Comparison of ENCODE assay signal across 2 cellular contexts in the genomic region with DNA sequence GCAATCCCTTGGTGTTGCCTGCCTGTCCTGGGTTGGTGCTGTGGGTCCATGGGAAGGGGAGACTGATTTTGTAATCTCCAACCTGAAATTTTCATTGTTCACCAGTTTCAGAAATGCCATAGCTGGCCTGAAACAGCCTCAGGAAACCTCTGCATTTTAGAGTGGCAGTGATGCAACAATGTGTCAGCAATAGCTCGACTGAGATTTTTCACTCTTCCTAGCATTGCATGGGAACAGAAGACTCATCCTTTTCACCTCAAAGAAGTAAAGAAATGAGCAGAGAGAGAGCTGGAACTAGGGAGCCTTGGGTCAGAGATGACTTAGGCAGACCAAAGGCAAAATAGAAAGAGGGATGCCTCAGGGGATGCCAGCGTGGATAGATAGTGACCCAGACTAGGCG.
TF ChIP-seq lines count a peak whose summit lies in the region.

No MANE protein-coding gene starts in this region.

TF ChIP-seq in SK-N-SH, 30 proteins besides CTCF, POLR2A, EP300 and RAD21 (continued from another document):
- TF ChIP-seq EZH2phosphoT487 (IDR thresholded peaks at IDR 0.05; ENCODE audit: borderline replicate concordance, low read depth) (no peak), TEAD4 (IDR thresholded peaks at IDR 0.05; ENCODE audit: borderline replicate concordance, insufficient read depth) (no peak), ELF1 (IDR thresholded peaks at IDR 0.05) (no peak), MEF2A (IDR thresholded peaks at IDR 0.05; ENCODE audit: borderline replicate concordance, low read depth) (no peak)
- TF ChIP-seq, protein P1, sequence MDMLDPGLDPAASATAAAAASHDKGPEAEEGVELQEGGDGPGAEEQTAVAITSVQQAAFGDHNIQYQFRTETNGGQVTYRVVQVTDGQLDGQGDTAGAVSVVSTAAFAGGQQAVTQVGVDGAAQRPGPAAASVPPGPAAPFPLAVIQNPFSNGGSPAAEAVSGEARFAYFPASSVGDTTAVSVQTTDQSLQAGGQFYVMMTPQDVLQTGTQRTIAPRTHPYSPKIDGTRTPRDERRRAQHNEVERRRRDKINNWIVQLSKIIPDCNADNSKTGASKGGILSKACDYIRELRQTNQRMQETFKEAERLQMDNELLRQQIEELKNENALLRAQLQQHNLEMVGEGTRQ (IDR thresholded peaks at IDR 0.05; ENCODE audit: borderline replicate concordance, low read depth, low read length) = no peak

TF ChIP-seq in SK-N-SH treated with all-trans-retinoic acid at 6 μM for 48 hours, 23 proteins besides CTCF, POLR2A, EP300 and RAD21 (continued from another document):
- no peak for TF ChIP-seq TOX (CRISPR knock-in tag; IDR thresholded peaks at IDR 0.05; ENCODE audit: borderline replicate concordance)
- no peak for TF ChIP-seq TCF4 (CRISPR knock-in tag; IDR thresholded peaks at IDR 0.05; ENCODE audit: borderline replicate concordance)
- TF ChIP-seq ZNF565 (CRISPR knock-in tag; conservative IDR thresholded peaks at IDR 0.05; ENCODE audit: low read depth) = no peak
- TF ChIP-seq, protein P2, sequence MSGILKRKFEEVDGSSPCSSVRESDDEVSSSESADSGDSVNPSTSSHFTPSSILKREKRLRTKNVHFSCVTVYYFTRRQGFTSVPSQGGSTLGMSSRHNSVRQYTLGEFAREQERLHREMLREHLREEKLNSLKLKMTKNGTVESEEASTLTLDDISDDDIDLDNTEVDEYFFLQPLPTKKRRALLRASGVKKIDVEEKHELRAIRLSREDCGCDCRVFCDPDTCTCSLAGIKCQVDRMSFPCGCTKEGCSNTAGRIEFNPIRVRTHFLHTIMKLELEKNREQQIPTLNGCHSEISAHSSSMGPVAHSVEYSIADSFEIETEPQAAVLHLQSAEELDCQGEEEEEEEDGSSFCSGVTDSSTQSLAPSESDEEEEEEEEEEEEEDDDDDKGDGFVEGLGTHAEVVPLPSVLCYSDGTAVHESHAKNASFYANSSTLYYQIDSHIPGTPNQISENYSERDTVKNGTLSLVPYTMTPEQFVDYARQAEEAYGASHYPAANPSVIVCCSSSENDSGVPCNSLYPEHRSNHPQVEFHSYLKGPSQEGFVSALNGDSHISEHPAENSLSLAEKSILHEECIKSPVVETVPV (CRISPR knock-in tag; IDR thresholded peaks at IDR 0.05) = no peak
- TF ChIP-seq PPARA (CRISPR knock-in tag; IDR thresholded peaks at IDR 0.05; ENCODE audit: borderline replicate concordance) = no peak
- TF ChIP-seq RARB (CRISPR knock-in tag; IDR thresholded peaks at IDR 0.05) = no peak
- TF ChIP-seq ISL1 (CRISPR knock-in tag; IDR thresholded peaks at IDR 0.05) = no peak
- no peak for TF ChIP-seq ZFP3 (CRISPR knock-in tag; IDR thresholded peaks at IDR 0.05)
- no peak for TF ChIP-seq ARNTL (CRISPR knock-in tag; IDR thresholded peaks at IDR 0.05; ENCODE audit: borderline replicate concordance, low read depth)
- no peak for TF ChIP-seq OSR1 (CRISPR knock-in tag; IDR thresholded peaks at IDR 0.05)
- TF ChIP-seq, protein P3, sequence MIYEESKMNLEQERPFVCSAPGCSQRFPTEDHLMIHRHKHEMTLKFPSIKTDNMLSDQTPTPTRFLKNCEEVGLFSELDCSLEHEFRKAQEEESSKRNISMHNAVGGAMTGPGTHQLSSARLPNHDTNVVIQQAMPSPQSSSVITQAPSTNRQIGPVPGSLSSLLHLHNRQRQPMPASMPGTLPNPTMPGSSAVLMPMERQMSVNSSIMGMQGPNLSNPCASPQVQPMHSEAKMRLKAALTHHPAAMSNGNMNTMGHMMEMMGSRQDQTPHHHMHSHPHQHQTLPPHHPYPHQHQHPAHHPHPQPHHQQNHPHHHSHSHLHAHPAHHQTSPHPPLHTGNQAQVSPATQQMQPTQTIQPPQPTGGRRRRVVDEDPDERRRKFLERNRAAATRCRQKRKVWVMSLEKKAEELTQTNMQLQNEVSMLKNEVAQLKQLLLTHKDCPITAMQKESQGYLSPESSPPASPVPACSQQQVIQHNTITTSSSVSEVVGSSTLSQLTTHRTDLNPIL (CRISPR knock-in tag; IDR thresholded peaks at IDR 0.05; ENCODE audit: low read depth) = no peak
- TF ChIP-seq PATZ1 (CRISPR knock-in tag; IDR thresholded peaks at IDR 0.05; ENCODE audit: borderline replicate concordance) = no peak
- no peak for TF ChIP-seq ZFP30 (CRISPR knock-in tag; IDR thresholded peaks at IDR 0.05)
- no peak for TF ChIP-seq CSDC2 (CRISPR knock-in tag; IDR thresholded peaks at IDR 0.05)
